ENCODE assay signal across 21 cellular contexts in the genomic region with DNA sequence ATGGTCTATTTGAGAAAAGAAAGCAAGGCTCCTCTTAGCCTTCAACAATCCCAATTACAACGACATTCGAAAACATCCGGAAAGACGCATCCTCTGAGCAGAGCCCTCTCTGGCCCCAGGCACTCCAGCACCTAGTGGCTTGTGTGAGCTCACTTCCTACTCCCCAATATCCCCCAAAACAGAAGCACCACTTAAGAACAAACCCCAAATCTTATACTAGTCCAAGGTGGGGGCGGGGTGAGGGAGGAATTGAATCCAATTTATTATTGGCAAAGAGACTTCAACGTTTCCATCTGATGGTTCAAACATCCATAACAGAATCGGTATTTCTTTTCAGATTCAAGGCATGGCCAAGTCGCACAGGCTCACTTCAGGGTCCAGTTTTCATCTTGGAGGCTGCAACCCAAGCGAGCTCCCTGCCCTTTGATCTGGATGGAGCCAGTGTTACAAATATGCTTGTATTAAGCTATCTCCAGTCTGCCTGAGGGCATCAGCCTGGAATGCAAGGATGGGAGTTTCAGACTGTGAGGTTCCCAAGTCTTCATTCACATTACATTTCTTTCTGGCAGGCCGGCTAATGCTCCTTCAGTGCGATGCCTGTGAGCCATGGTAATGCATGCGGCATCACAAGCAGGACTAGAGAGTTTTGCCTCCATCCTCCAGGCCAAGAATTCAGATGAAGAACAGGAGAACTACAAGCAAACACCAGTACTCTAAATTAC.
A peak's percentile ranks its signal among the peaks of the same experiment; 100 is the strongest.
DNase-seq lines count a peak whose midpoint lies in the region; ATAC-seq and TF ChIP-seq lines count a peak whose summit lies in the region.
"Had no signal": no experiment of that assay in that cellular context is flagged by ENCODE, and none has a peak within 500 bp of the region (broad histone marks: within the 10 kb centered on the region; RNA-seq: fewer than 3 reads in every experiment).

No MANE protein-coding gene starts in this region.

- no peak for TF ChIP-seq CTCF in neural crest cell (conservative IDR thresholded peaks at IDR 0.05)

- H3K27me3 ChIP-seq in HUES48 (ENCODE audit: control insufficient read depth, insufficient read depth, low read length) (no peaks in the 10 kb centered on the region), ectodermal cell (ENCODE audit: control insufficient read depth, insufficient read depth, low read length, poor library complexity, severe bottlenecking) (no peaks in the 10 kb centered on the region)
- H3K27me3 ChIP-seq: brain microvascular endothelial cell, colonic mucosa had no signal

- H3K9me3 ChIP-seq in HUES48 (ENCODE audit: control insufficient read depth, insufficient read depth, low read length) (no peaks in the 10 kb centered on the region), ectodermal cell (ENCODE audit: control insufficient read depth, low read length) (no peaks in the 10 kb centered on the region)
- H3K9me3 ChIP-seq: colonic mucosa had no signal

- no peak overlapping the region for H3K4me3 ChIP-seq in HUES48 (ENCODE audit: low read depth, low read length)
- no peak overlapping the region for H3K4me3 ChIP-seq in ectodermal cell (ENCODE audit: insufficient read depth, low read depth, low read length)
- H3K4me3 ChIP-seq: colonic mucosa, lung had no signal

- H3K9me3 Mint-ChIP-seq in neural crest cell, result no peaks in the 10 kb centered on the region
- H3K9me3 Mint-ChIP-seq: activated naive CD4-positive, alpha-beta T cell treated with anti-CD3 and anti-CD28 coated beads, Interleukin-2, amount 50 U/mL, for 24 hours; CD4-positive, alpha-beta memory T cell; IgD-negative memory B cell had no signal

- H3K9ac ChIP-seq in HUES48 (ENCODE audit: low read depth, low read length), result peak overlapping the region; percentile 8; the same call in 1 of the 2 replicates

- peak overlapping the region; percentile 67 for H3K4me3 Mint-ChIP-seq in neural crest cell
- H3K4me3 Mint-ChIP-seq: activated naive CD4-positive, alpha-beta T cell treated with anti-CD3 and anti-CD28 coated beads, Interleukin-2, amount 50 U/mL, for 24 hours; CD4-positive, alpha-beta memory T cell; IgD-negative memory B cell had no signal

- peaks cover 41% of the 10 kb centered on the region for H3K4me1 Mint-ChIP-seq in neural crest cell

- ATAC-seq in HG03097 (IDR thresholded peaks at IDR 0.05; ENCODE audit: low FRiP score, unreplicated experiment), result no peak
- no peak for ATAC-seq in HG02981 (IDR thresholded peaks at IDR 0.05; ENCODE audit: unreplicated experiment)
- ATAC-seq: activated CD4-positive, CD25-positive, alpha-beta regulatory T cell treated with anti-CD3 and anti-CD28 coated beads, Interleukin-2, amount 50 U/mL, for 24 hours had no signal

- DNase-seq in COLO829 (ENCODE audit: low spot score) (peak; percentile 65), neural crest cell (ENCODE audit: low read depth, low spot score) (peak; percentile 14), 8988T (no peak)
- DNase-seq in central memory CD4-positive, alpha-beta T cell, result no peak
- DNase-seq: activated T-cell treated with anti-CD3 and anti-CD28 coated beads, Interleukin-2, amount 50 U/mL, for 48 hours; brain microvascular endothelial cell; CD4-positive, alpha-beta memory T cell; colonic mucosa; NCI-H1436; NCI-H526 treated with DMSO at 0.1 percent for 48 hours; posterior cingulate gyrus; stimulated activated naive CD4-positive, alpha-beta T cell; T1000 had no signal

- peak overlapping the region; percentile 92 for H3K27ac Mint-ChIP-seq in neural crest cell (ENCODE audit: unreplicated experiment)
- H3K27ac Mint-ChIP-seq: activated naive CD4-positive, alpha-beta T cell treated with anti-CD3 and anti-CD28 coated beads, Interleukin-2, amount 50 U/mL, for 24 hours had no signal

- no peaks in the 10 kb centered on the region for H3K36me3 Mint-ChIP-seq in neural crest cell (ENCODE audit: low read depth)

- WGBS in ectodermal cell, 2 experiments, result 87 to 89% methylated on average over 12 of the region's 12 CpGs

- H3K27me3 Mint-ChIP-seq in neural crest cell (ENCODE audit: low read depth), result no peaks in the 10 kb centered on the region
- H3K27me3 Mint-ChIP-seq: activated naive CD4-positive, alpha-beta T cell treated with anti-CD3 and anti-CD28 coated beads, Interleukin-2, amount 50 U/mL, for 24 hours; CD4-positive, alpha-beta memory T cell; IgD-negative memory B cell had no signal

- H3K36me3 ChIP-seq in HUES48 (ENCODE audit: control insufficient read depth, insufficient read depth, low read length) (no peaks in the 10 kb centered on the region), ectodermal cell (ENCODE audit: control insufficient read depth, insufficient read depth, low read length) (no peaks in the 10 kb centered on the region)
- H3K36me3 ChIP-seq: brain microvascular endothelial cell, colonic mucosa had no signal

- no peak overlapping the region for H3K27ac ChIP-seq in HUES48 (ENCODE audit: low read depth, low read length)
- H3K27ac ChIP-seq in ectodermal cell (ENCODE audit: insufficient read depth, low read depth, low read length, poor library complexity, severe bottlenecking), result peak overlapping the region; percentile 50
- H3K27ac ChIP-seq: brain microvascular endothelial cell, colonic mucosa had no signal

- H3K4me1 ChIP-seq in HUES48 (ENCODE audit: control insufficient read depth, insufficient read depth, low read length) (peaks cover 31% of the 10 kb centered on the region), ectodermal cell (ENCODE audit: control insufficient read depth, insufficient read depth, low read length) (peaks cover 5% of the 10 kb centered on the region)
- H3K4me1 ChIP-seq: colonic mucosa had no signal

Comparison
In these comparisons a context has a peak if more than half of its experiments do, and no peak if none do; other contexts are left out.
1. DNase-seq: peak in COLO829 (single experiment) and neural crest cell (single experiment); none in 8988T (single experiment) and central memory CD4-positive, alpha-beta T cell (single experiment).